ENCODE assay signal across 8 cellular contexts in genomic region chr18:41906528-41907256, GRCh38.
DNase-seq lines count a peak whose midpoint lies in the region; ATAC-seq and TF ChIP-seq lines count a peak whose summit lies in the region.

No MANE protein-coding gene starts in this region.

- TF ChIP-seq CTCF in GM20000 (IDR thresholded peaks at IDR 0.05; ENCODE audit: extremely low read depth, missing control alignments) = peak; percentile 0

- no CpG with 5 or more reads among the region's 7 CpGs for WGBS in iPS DF 6.9 (ENCODE audit: insufficient coverage, insufficient read length)

- no peaks in the 10 kb centered on the region for H3K9me3 ChIP-seq in adipocyte (ENCODE audit: control insufficient read depth, low read length)
- H3K9me3 ChIP-seq in iPS DF 6.9 (ENCODE audit: control insufficient read depth, insufficient read depth, low read length) = no peaks in the 10 kb centered on the region

- H3K4me3 ChIP-seq in adipocyte (ENCODE audit: low read length) (peak overlapping the region; percentile 62), iPS DF 6.9 (ENCODE audit: low read length) (no peak overlapping the region)

- H3K9ac ChIP-seq in adipocyte (ENCODE audit: low read length) = no peak overlapping the region

- no peak overlapping the region for H3K27ac ChIP-seq in iPS DF 6.9 (ENCODE audit: low read length)

- DNase-seq in SIG-M5 treated with dmso at 0.1 percent for 504 hours (lab: John Stamatoyannopoulos, UW; ENCODE audit: unreplicated experiment) (peak; percentile 21), SIG-M5 (lab: John Stamatoyannopoulos, UW) (no peak), GM20000 (ENCODE audit: low spot score) (peak; percentile 49), NCI-H82 treated with DMSO at 0.1 percent for 48 hours (lab: John Stamatoyannopoulos, UW; ENCODE audit: unreplicated experiment) (peak; percentile 45), adipocyte (ENCODE audit: low read depth) (peak; percentile 70), iPS DF 6.9 (ENCODE audit: low read depth, low spot score) (peak; percentile 13)
- peak; percentile 39 for DNase-seq in stimulated activated CD4-positive, alpha-beta T cell treated with anti-CD3 and anti-CD28 coated beads, Interleukin-4, amount 100 ng/mL, for 24 hours

- peak; percentile 95 for ATAC-seq in HG03469 (IDR thresholded peaks at IDR 0.05; ENCODE audit: unreplicated experiment)

- H3K4me1 ChIP-seq in adipocyte (ENCODE audit: control insufficient read depth, insufficient read depth, low read length) (no peaks in the 10 kb centered on the region), iPS DF 6.9 (ENCODE audit: control insufficient read depth, insufficient read depth, low read length) (no peaks in the 10 kb centered on the region)

- H3K27me3 ChIP-seq in adipocyte (replicated peaks; ENCODE audit: control insufficient read depth, insufficient read depth, low read length) (no peaks in the 10 kb centered on the region), iPS DF 6.9 (ENCODE audit: control insufficient read depth, insufficient read depth, low read length) (no peaks in the 10 kb centered on the region)

- H3K36me3 ChIP-seq in adipocyte (ENCODE audit: control insufficient read depth, insufficient read depth, low read length, severe bottlenecking) = no peaks in the 10 kb centered on the region
- no peaks in the 10 kb centered on the region for H3K36me3 ChIP-seq in iPS DF 6.9 (ENCODE audit: control insufficient read depth, insufficient read depth, low read length)
